ENCODE assay signal across 1 cellular context in genomic region chr11:68038718-68039525, GRCh38.
A peak's percentile ranks its signal among the peaks of the same experiment; 100 is the strongest.
TF ChIP-seq lines count a peak whose summit lies in the region.

TCIRG1 (plus strand) TSS chr11:68039025; CDS start chr11:68041272, 2,247 bp downstream.

TF ChIP-seq in H1, 55 proteins besides CTCF, POLR2A, EP300 and RAD21 (continued from another document):
- no peak for TF ChIP-seq ATF3 (IDR thresholded peaks at IDR 0.05; ENCODE audit: insufficient read depth, low read depth, low read length)
- peak; percentile 60 for TF ChIP-seq KDM4A (IDR thresholded peaks at IDR 0.05; ENCODE audit: low read depth, low read length, severe bottlenecking)
- TF ChIP-seq RXRA (IDR thresholded peaks at IDR 0.05; ENCODE audit: insufficient read depth, low read depth, low read length) = no peak
- no peak for TF ChIP-seq POLR2AphosphoS5 (IDR thresholded peaks at IDR 0.05; ENCODE audit: low read depth, low read length)
- TF ChIP-seq KDM1A (IDR thresholded peaks at IDR 0.05; ENCODE audit: borderline replicate concordance, low read length) = peak; percentile 99
